Comparison of ENCODE assay signal across 20 cellular contexts in genomic region chr11:15118431-15118830, GRCh38. TPM values are rescaled to one million over a fixed set of nuclear protein-coding genes. Genes with fewer than 3 reads are reported as not detected.
DNase-seq lines count a peak whose midpoint lies in the region; ATAC-seq, FAIRE-seq and TF ChIP-seq lines count a peak whose summit lies in the region.
"Had no signal": no experiment of that assay in that cellular context is flagged by ENCODE, and none has a peak within 500 bp of the region (broad histone marks: within the 10 kb centered on the region; RNA-seq: fewer than 3 reads in every experiment).

No MANE protein-coding gene starts in this region.

- H3K27me3 ChIP-seq in bronchial epithelial cell (ENCODE audit: control insufficient read depth, insufficient read depth, low read length), result no peaks in the 10 kb centered on the region

- H3K4me3 ChIP-seq in GM12865 (ENCODE audit: low read depth, low read length) (no peak overlapping the region), bronchial epithelial cell (ENCODE audit: low read depth, low read length) (no peak overlapping the region)
- H3K4me3 ChIP-seq: hepatocyte, tibial nerve had no signal

- DNase-seq in GM12865 (ENCODE audit: low read depth) (peak; percentile 27), bronchial epithelial cell (ENCODE audit: low read depth) (peak; percentile 56), NCI-H446 treated with DMSO at 0.1 percent for 48 hours (lab: John Stamatoyannopoulos, UW) (no peak), NCI-H446 (lab: John Stamatoyannopoulos, UW) (no peak), GOT3 (lab: John Stamatoyannopoulos, UW) (no peak)
- DNase-seq: Calu3; central memory CD4-positive, alpha-beta T cell; effector CD8-positive, alpha-beta T cell; HCEC 1CT; mesenchymal stem cell; NCI-H2081 treated with DMSO at 0.1 percent for 48 hours; NCI-H526 treated with DMSO at 0.1 percent for 48 hours; T1000 had no signal

- ATAC-seq in GM18867 (IDR thresholded peaks at IDR 0.05; ENCODE audit: unreplicated experiment) (peak; percentile 63), HG03378 (IDR thresholded peaks at IDR 0.05; ENCODE audit: unreplicated experiment) (peak; percentile 58), GM21360 (IDR thresholded peaks at IDR 0.05; ENCODE audit: unreplicated experiment) (no peak)

- TF ChIP-seq CTCF in GM12865 (IDR thresholded peaks at IDR 0.05; ENCODE audit: insufficient read depth, low read depth, low read length, missing control alignments) (no peak), bronchial epithelial cell (IDR thresholded peaks at IDR 0.05; ENCODE audit: insufficient read depth, low read length, severe bottlenecking) (no peak)

- FAIRE-seq in bronchial epithelial cell (lab: Jason Lieb, UNC), result no peak
- FAIRE-seq: keratinocyte had no signal

- H3K36me3 ChIP-seq in bronchial epithelial cell (ENCODE audit: control insufficient read depth, insufficient read depth, low read length), result no peaks in the 10 kb centered on the region
- H3K36me3 ChIP-seq: tibial nerve had no signal

RNA-seq across cellular contexts. Expression of gene INSC, which starts 3.7 kb away (rescaled TPM):
- 0.53 and 1.2 TPM in 2 replicates for total RNA-seq in bronchial epithelial cell
- total RNA-seq: Calu3, pulmonary artery endothelial cell had no signal

RNA-seq across cellular contexts. Expression of gene CALCB, which starts 45.0 kb away (rescaled TPM):
- 0.53 and 0.77 TPM in 2 replicates for total RNA-seq in bronchial epithelial cell
- total RNA-seq: Calu3 had no signal

Comparison
In these comparisons a context has a peak if more than half of its experiments do, and no peak if none do; other contexts are left out.
1. DNase-seq: peak in GM12865 (single experiment) and bronchial epithelial cell (single experiment); none in NCI-H446 treated with DMSO at 0.1 percent for 48 hours (single experiment), NCI-H446 (0 of 2) and GOT3 (single experiment).